Comparison of ENCODE assay signal across 1 cellular context in the genomic region with DNA sequence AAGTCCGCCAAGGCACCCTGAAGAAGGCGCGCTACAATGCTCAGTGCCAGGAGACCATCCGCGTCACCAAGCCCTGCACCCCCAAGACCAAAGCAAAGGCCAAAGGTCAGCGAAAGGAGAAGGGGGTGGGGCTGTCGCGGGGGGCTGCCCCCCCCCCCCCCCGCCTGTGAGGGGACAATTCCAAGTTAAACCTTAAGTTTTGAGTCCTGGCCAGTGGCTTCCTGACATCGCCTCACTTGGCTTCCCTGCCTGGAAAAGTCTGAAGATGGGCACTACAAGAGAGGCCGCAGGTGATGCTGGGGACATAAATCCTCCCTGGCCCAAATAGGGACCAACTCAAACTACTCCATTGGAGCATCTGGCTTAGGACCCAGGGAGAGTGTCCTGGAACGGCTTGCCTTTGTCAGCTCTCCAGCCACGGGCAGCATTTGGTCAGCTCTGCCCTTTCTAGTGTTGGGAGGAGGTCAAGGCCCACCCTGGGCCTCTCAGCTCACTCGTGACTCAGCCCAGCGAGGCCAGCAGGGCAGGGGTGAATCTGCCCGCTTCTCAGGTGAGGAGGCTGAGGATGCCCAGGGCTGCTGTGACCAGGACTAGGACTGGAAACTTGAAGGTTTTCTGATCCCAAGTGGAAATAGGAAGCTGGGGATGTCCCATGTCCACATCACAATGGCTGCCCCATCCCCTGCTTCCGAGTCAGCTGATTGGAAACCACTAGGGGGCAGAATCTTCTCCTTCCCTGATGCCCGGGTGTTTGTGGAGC.
TF ChIP-seq lines count a peak whose summit lies in the region.

No MANE protein-coding gene starts in this region.

TF ChIP-seq in H1, 55 proteins besides CTCF, POLR2A, EP300 and RAD21 (continued from another document):
- TF ChIP-seq YY1 (IDR thresholded peaks at IDR 0.05; ENCODE audit: low read depth, low read length) (peak; percentile 89), CREB1 (IDR thresholded peaks at IDR 0.05) (no peak)
- TF ChIP-seq, protein P1, sequence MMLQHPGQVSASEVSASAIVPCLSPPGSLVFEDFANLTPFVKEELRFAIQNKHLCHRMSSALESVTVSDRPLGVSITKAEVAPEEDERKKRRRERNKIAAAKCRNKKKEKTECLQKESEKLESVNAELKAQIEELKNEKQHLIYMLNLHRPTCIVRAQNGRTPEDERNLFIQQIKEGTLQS (IDR thresholded peaks at IDR 0.05; ENCODE audit: insufficient read depth, low read depth, low read length) = 0 out of 2 replicates have a peak, but pooled peaks have one; percentile 33
